8 cellular contexts compared by ENCODE assay signal in the genomic region with DNA sequence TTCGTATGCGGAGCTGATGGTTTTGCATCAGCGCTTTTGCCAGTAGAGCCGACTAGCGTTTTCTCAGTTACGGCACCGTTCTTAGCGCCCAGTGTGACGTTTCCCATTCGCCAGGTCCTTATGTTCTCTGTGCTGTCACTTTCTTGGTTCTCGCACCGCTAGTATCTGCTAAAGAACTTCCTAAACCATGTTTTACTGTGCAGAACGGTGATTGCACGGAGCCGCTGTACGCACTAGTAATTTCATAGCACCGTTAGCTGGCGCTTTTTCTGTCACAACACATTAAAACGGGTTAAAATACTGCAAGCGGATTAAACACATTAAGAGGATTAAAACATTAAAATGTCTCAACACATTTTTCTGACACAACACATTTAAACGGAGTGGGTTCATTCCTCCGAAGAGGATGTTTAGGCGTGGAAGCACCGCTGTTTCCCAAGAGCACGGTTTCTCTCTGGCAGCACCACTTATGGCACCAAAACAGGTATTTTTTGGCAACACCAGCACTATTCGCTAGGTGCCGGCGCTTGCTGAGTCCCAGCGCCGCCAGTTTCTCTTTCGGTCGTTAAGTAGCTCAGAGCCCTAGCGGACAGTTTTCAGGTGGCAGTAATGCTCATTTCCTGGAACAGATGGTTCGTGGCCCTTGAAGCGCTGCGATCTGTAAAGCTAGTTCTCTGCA. TPM values are rescaled to one million over a fixed set of nuclear protein-coding genes. Genes with fewer than 3 reads are reported as not detected.
A peak's percentile ranks its signal among the peaks of the same experiment; 100 is the strongest.
DNase-seq lines count a peak whose midpoint lies in the region; ATAC-seq and TF ChIP-seq lines count a peak whose summit lies in the region.

No MANE protein-coding gene starts in this region.

- peak; percentile 75 for ATAC-seq in HG03342 (IDR thresholded peaks at IDR 0.05; ENCODE audit: unreplicated experiment)
- peak; percentile 70 for ATAC-seq in activated CD4-positive, alpha-beta T cell treated with anti-CD3 and anti-CD28 coated beads for 36 hours
- peak; percentile 84 for ATAC-seq in stimulated activated memory B cell treated with anti-CD40 and anti-IgM and Interleukin-4, amounts not matched to agents 10 μg/mL and 1 μg/mL and 100 μg/mL, for 72 hours

- H3K9me3 ChIP-seq in BE2C (no peaks in the 10 kb centered on the region), mucosa of rectum (ENCODE audit: control insufficient read depth in 2 of 2, low read length in 2 of 2) (no peaks in the 10 kb centered on the region)

- peak overlapping the region; percentile 66 to 86 for H3K27ac ChIP-seq in mucosa of rectum (ENCODE audit: low read depth in 2 of 2, low read length in 2 of 2)

- H3K4me3 ChIP-seq in BE2C (ENCODE audit: low read depth, low read length) (peak overlapping the region; percentile 83), mucosa of rectum (ENCODE audit: low read length in 2 of 2) (peak overlapping the region; percentile 69 to 91)

- TF ChIP-seq POLR2A in GM19193 (IDR thresholded peaks at IDR 0.05; ENCODE audit: extremely low read depth, insufficient read depth, insufficient read length): peak; percentile 37

- peak; percentile 62 for TF ChIP-seq CTCF in BE2C (IDR thresholded peaks at IDR 0.05; ENCODE audit: low read depth, low read length)

- H3K27me3 ChIP-seq in BE2C: peaks cover 49% of the 10 kb centered on the region
- H3K27me3 ChIP-seq in mucosa of rectum (ENCODE audit: control insufficient read depth in 2 of 2, insufficient read depth in 2 of 2, low read length in 2 of 2): peaks cover 0 to 2% of the 10 kb centered on the region in 2 donors

- intact Hi-C loops in activated CD4-positive, alpha-beta T cell treated with anti-CD3 and anti-CD28 coated beads for 36 hours (cut with DNase I, micrococcal nuclease): loop anchor here (1.0 to 5.0 kb wide), 10 partner anchors 13 to 537 kb away; a partner anchor contains a TSS

- H3K27me3 Mint-ChIP-seq in activated CD4-positive, alpha-beta T cell treated with anti-CD3 and anti-CD28 coated beads for 36 hours: no peaks in the 10 kb centered on the region
- H3K27me3 Mint-ChIP-seq in stimulated activated memory B cell treated with anti-CD40 and anti-IgM and Interleukin-4, amounts not matched to agents 10 μg/mL and 1 μg/mL and 100 μg/mL, for 72 hours: no peaks in the 10 kb centered on the region

- H3K36me3 ChIP-seq in BE2C (no peaks in the 10 kb centered on the region), mucosa of rectum (ENCODE audit: control insufficient read depth in 2 of 2, insufficient read depth in 2 of 2, low read length in 2 of 2) (no peaks in the 10 kb centered on the region)

- H3K9ac ChIP-seq in mucosa of rectum (ENCODE audit: low read depth in 1 of 2, low read length in 2 of 2): peak overlapping the region; percentile 71 to 79

- peaks cover 1% of the 10 kb centered on the region for H3K36me3 Mint-ChIP-seq in activated CD4-positive, alpha-beta T cell treated with anti-CD3 and anti-CD28 coated beads for 36 hours (ENCODE audit: low read depth)
- H3K36me3 Mint-ChIP-seq in stimulated activated memory B cell treated with anti-CD40 and anti-IgM and Interleukin-4, amounts not matched to agents 10 μg/mL and 1 μg/mL and 100 μg/mL, for 72 hours: peaks cover 2% of the 10 kb centered on the region

- DNase-seq in BE2C (peak; percentile 65), NCI-H460 (ENCODE audit: extremely low read depth, low read depth) (peak; percentile 83), ecto neural progenitor cell (ENCODE audit: low spot score) (peak; percentile 72)
- peak; percentile 91 for DNase-seq in activated CD4-positive, alpha-beta T cell treated with anti-CD3 and anti-CD28 coated beads for 36 hours

- POLR2A ChIA-PET in activated CD4-positive, alpha-beta T cell treated with anti-CD3 and anti-CD28 coated beads for 36 hours (lab: Charles Lee): interaction anchor here (0.7 to 3.7 kb wide), 9 partner anchors 10 to 86 kb away, joined by 4 to 52 read pairs (median 14); no protein-coding TSS in a partner anchor

- CTCF ChIA-PET in activated CD4-positive, alpha-beta T cell treated with anti-CD3 and anti-CD28 coated beads for 36 hours (lab: Charles Lee): interaction anchor here (0.8 to 7.3 kb wide), 21 partner anchors 9 to 464 kb away, joined by 3 to 158 read pairs (median 6); a partner anchor contains a TSS

- H3K4me1 Mint-ChIP-seq in activated CD4-positive, alpha-beta T cell treated with anti-CD3 and anti-CD28 coated beads for 36 hours: peaks cover 33% of the 10 kb centered on the region
- peaks cover 33% of the 10 kb centered on the region for H3K4me1 Mint-ChIP-seq in stimulated activated memory B cell treated with anti-CD40 and anti-IgM and Interleukin-4, amounts not matched to agents 10 μg/mL and 1 μg/mL and 100 μg/mL, for 72 hours

- H3K4me3 Mint-ChIP-seq in activated CD4-positive, alpha-beta T cell treated with anti-CD3 and anti-CD28 coated beads for 36 hours: peak overlapping the region; percentile 94
- H3K4me3 Mint-ChIP-seq in stimulated activated memory B cell treated with anti-CD40 and anti-IgM and Interleukin-4, amounts not matched to agents 10 μg/mL and 1 μg/mL and 100 μg/mL, for 72 hours: peak overlapping the region; percentile 100

- no peaks in the 10 kb centered on the region; the same call in 1 of the 2 replicates for H3K4me1 ChIP-seq in BE2C
- peaks cover 10 to 21% of the 10 kb centered on the region in 2 donors for H3K4me1 ChIP-seq in mucosa of rectum (ENCODE audit: control insufficient read depth in 2 of 2, insufficient read depth in 2 of 2, low read length in 2 of 2)

- H3K9me3 Mint-ChIP-seq in activated CD4-positive, alpha-beta T cell treated with anti-CD3 and anti-CD28 coated beads for 36 hours (ENCODE audit: low read depth): no peaks in the 10 kb centered on the region
- no peaks in the 10 kb centered on the region for H3K9me3 Mint-ChIP-seq in stimulated activated memory B cell treated with anti-CD40 and anti-IgM and Interleukin-4, amounts not matched to agents 10 μg/mL and 1 μg/mL and 100 μg/mL, for 72 hours

- H3K27ac Mint-ChIP-seq in activated CD4-positive, alpha-beta T cell treated with anti-CD3 and anti-CD28 coated beads for 36 hours: peak overlapping the region; percentile 99
- peak overlapping the region; percentile 100 for H3K27ac Mint-ChIP-seq in stimulated activated memory B cell treated with anti-CD40 and anti-IgM and Interleukin-4, amounts not matched to agents 10 μg/mL and 1 μg/mL and 100 μg/mL, for 72 hours

RNA-seq across cellular contexts. Expression of a gene that starts 20.4 kb away (rescaled TPM):
- polyA plus RNA-seq in BE2C (2012; ENCODE audit: insufficient read depth, insufficient read length, low read depth): 7.1 TPM
- 4.6 TPM in 2 replicates for total RNA-seq in NCI-H460 (2014; rRNA removed; shearing (Covaris generic))
- polyA plus RNA-seq in NCI-H460 (2014; cell fraction: nucleus; rRNA removed): 5.2 and 6.9 TPM in 2 replicates
- total RNA-seq in activated CD4-positive, alpha-beta T cell treated with anti-CD3 and anti-CD28 coated beads for 36 hours: 1 to 10 TPM; 3.2 to 4.6 TPM

Comparison
In these comparisons a context has a peak if more than half of its experiments do, and no peak if none do; other contexts are left out.
1. Peak in every context shown above with its lines: DNase-seq, ATAC-seq, H3K4me3 ChIP-seq and H3K27ac ChIP-seq.